In genomic region chr20:1330075-1330830, GRCh38 we compare ENCODE assay signal across 8 cellular contexts. TPM values are rescaled to one million over a fixed set of nuclear protein-coding genes. Genes with fewer than 3 reads are reported as not detected.
DNase-seq lines count a peak whose midpoint lies in the region; ATAC-seq lines count a peak whose summit lies in the region.

No MANE protein-coding gene starts in this region.

- DNase-seq in activated T-cell treated with anti-CD3 and anti-CD28 coated beads, Interleukin-2, amount 50 U/mL, for 72 hours: peak in 1 of 2 donors; percentile 39
- DNase-seq in left cardiac atrium (peak; percentile 74), NCI-H146 treated with DMSO at 0.1 percent for 48 hours (lab: John Stamatoyannopoulos, UW; ENCODE audit: unreplicated experiment) (no peak), GDM1 (lab: John Stamatoyannopoulos, UW) (no peak)
- peak; percentile 34 for DNase-seq in stimulated activated CD8-positive, alpha-beta memory T cell treated with anti-CD3 and anti-CD28 coated beads, Interleukin-4, amount 100 ng/mL, for 48 hours

- intact Hi-C loops in left cardiac atrium (cut with DNase I): no loop called here

- H3K4me1 Mint-ChIP-seq in activated T-cell treated with anti-CD3 and anti-CD28 coated beads, Interleukin-2, amount 50 U/mL, for 72 hours (ENCODE audit: low read depth): peaks cover 49% of the 10 kb centered on the region

- H3K36me3 Mint-ChIP-seq in activated T-cell treated with anti-CD3 and anti-CD28 coated beads, Interleukin-2, amount 50 U/mL, for 72 hours (ENCODE audit: insufficient read depth in 2 of 2): peaks cover 5 to 11% of the 10 kb centered on the region in 2 donors

- peak overlapping the region; percentile 18 for H3K27ac Mint-ChIP-seq in activated T-cell treated with anti-CD3 and anti-CD28 coated beads, Interleukin-2, amount 50 U/mL, for 72 hours

- H3K27me3 Mint-ChIP-seq in activated T-cell treated with anti-CD3 and anti-CD28 coated beads, Interleukin-2, amount 50 U/mL, for 72 hours (ENCODE audit: low read depth): no peaks in the 10 kb centered on the region

- H3K9me3 Mint-ChIP-seq in activated T-cell treated with anti-CD3 and anti-CD28 coated beads, Interleukin-2, amount 50 U/mL, for 72 hours: no peaks in the 10 kb centered on the region

- ATAC-seq in HG03108 (IDR thresholded peaks at IDR 0.05; ENCODE audit: unreplicated experiment) (peak; percentile 54), left cardiac atrium (peak; percentile 25 to 32), GM18858 (IDR thresholded peaks at IDR 0.05; ENCODE audit: unreplicated experiment) (no peak), HG02852 (IDR thresholded peaks at IDR 0.05; ENCODE audit: unreplicated experiment) (no peak)
- peak in 1 of 2 donors; percentile 29 for ATAC-seq in activated T-cell treated with anti-CD3 and anti-CD28 coated beads, Interleukin-2, amount 50 U/mL, for 72 hours (replicated peaks in 1 of 2)

- H3K4me3 Mint-ChIP-seq in activated T-cell treated with anti-CD3 and anti-CD28 coated beads, Interleukin-2, amount 50 U/mL, for 72 hours: peak overlapping the region in 1 of 2 donors; percentile 5

RNA-seq across cellular contexts. Expression of gene SDCBP2, which starts 1.3 kb away (rescaled TPM):
- total RNA-seq in activated T-cell treated with anti-CD3 and anti-CD28 coated beads, Interleukin-2, amount 50 U/mL, for 72 hours: 10 to 100 TPM; 11.0 to 11.5 TPM
- 1 to 10 TPM; 1.4 to 4.4 TPM for total RNA-seq in left cardiac atrium

Comparison
In these comparisons a context has a peak if more than half of its experiments do, and no peak if none do; other contexts are left out.
1. ATAC-seq: peak in HG03108 (single experiment) and left cardiac atrium (2 of 2); none in GM18858 (single experiment) and HG02852 (single experiment).
2. DNase-seq: peak in left cardiac atrium (single experiment) and stimulated activated CD8-positive, alpha-beta memory T cell treated with anti-CD3 and anti-CD28 coated beads, Interleukin-4, amount 100 ng/mL, for 48 hours (single experiment); none in NCI-H146 treated with DMSO at 0.1 percent for 48 hours (single experiment) and GDM1 (single experiment).